Comparison of ENCODE assay signal across 21 cellular contexts in the genomic region with DNA sequence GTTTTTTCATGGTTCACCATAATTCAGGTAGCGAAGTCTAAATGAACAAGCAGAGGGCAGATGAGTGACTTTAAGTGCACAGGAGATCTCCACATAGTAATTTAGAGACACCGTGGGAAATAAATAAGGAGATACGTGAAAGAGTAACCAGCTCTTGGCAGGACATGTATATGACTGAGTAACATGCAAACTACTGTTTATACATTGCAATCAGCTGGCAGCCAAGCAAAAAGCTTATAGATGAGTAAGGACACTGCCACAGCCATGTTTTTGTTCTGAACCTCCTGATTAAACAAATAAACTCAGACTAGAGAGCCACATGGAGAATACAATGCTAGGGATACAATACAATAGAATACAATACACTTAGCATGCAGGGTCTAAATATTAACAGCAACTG.
"Had no signal": no experiment of that assay in that cellular context is flagged by ENCODE, and none has a peak within 500 bp of the region (broad histone marks: within the 10 kb centered on the region; RNA-seq: fewer than 3 reads in every experiment).

No MANE protein-coding gene starts in this region.

- H3K4me1 Mint-ChIP-seq: activated CD4-positive, alpha-beta T cell treated with anti-CD3 and anti-CD28 coated beads for 36 hours; memory B cell; naive thymus-derived CD4-positive, alpha-beta T cell; stimulated activated naive CD8-positive, alpha-beta T cell treated with anti-CD3 and anti-CD28 coated beads, Interleukin-15, amount 100 ng/mL, for 72 hours had no signal

- H3K27ac ChIP-seq: cardiac muscle cell, gastrocnemius medialis, left lung, neural progenitor cell, prostate gland, right atrium auricular region, suprapubic skin, transverse colon, vagina had no signal

- H3K36me3 ChIP-seq: cardiac muscle cell, gastrocnemius medialis, left lung, neural progenitor cell, prostate gland, right atrium auricular region, suprapubic skin, transverse colon, vagina had no signal

- H3K4me3 Mint-ChIP-seq: activated CD4-positive, alpha-beta T cell treated with anti-CD3 and anti-CD28 coated beads for 36 hours; activated naive CD8-positive, alpha-beta T cell; memory B cell; naive thymus-derived CD4-positive, alpha-beta T cell; neural progenitor cell; stimulated activated naive CD8-positive, alpha-beta T cell treated with anti-CD3 and anti-CD28 coated beads, Interleukin-15, amount 100 ng/mL, for 72 hours; WTC11 had no signal

- H3K9me3 Mint-ChIP-seq: memory B cell; neural progenitor cell; stimulated activated naive CD8-positive, alpha-beta T cell treated with anti-CD3 and anti-CD28 coated beads, Interleukin-15, amount 100 ng/mL, for 72 hours; WTC11 had no signal

- DNase-seq: activated CD4-positive, alpha-beta T cell treated with anti-CD3 and anti-CD28 coated beads for 36 hours; activated CD4-positive, alpha-beta T cell treated with anti-CD3 and anti-CD28 coated beads, Interleukin-2, amount 50 U/mL, for 48 hours; dermis blood vessel endothelial cell; effector memory CD4-positive, alpha-beta T cell; gastrocnemius medialis; head of caudate nucleus; left lung; naive thymus-derived CD4-positive, alpha-beta T cell; stimulated activated naive CD8-positive, alpha-beta T cell treated with anti-CD3 and anti-CD28 coated beads, Interleukin-15, amount 100 ng/mL, for 72 hours; transverse colon had no signal

- H2AFZ ChIP-seq: neural progenitor cell had no signal

- H3K36me3 Mint-ChIP-seq: neural progenitor cell, WTC11 had no signal

- ATAC-seq: activated CD4-positive, alpha-beta T cell treated with anti-CD3 and anti-CD28 coated beads for 36 hours; gastrocnemius medialis; left lung; naive thymus-derived CD4-positive, alpha-beta T cell; stimulated activated naive CD8-positive, alpha-beta T cell treated with anti-CD3 and anti-CD28 coated beads, Interleukin-15, amount 100 ng/mL, for 72 hours; WTC11 had no signal

- H3K4me2 ChIP-seq: neural progenitor cell had no signal

- H3K27me3 Mint-ChIP-seq: activated CD4-positive, alpha-beta T cell treated with anti-CD3 and anti-CD28 coated beads for 36 hours; activated naive CD8-positive, alpha-beta T cell; memory B cell; naive thymus-derived CD4-positive, alpha-beta T cell; stimulated activated naive CD8-positive, alpha-beta T cell treated with anti-CD3 and anti-CD28 coated beads, Interleukin-15, amount 100 ng/mL, for 72 hours had no signal

- FAIRE-seq: keratinocyte, TTC549 had no signal

- H3K4me1 ChIP-seq: gastrocnemius medialis, left lung, neural progenitor cell, prostate gland, right atrium auricular region, suprapubic skin, transverse colon, vagina had no signal

- H3K27me3 ChIP-seq: cardiac muscle cell, gastrocnemius medialis, left lung, neural progenitor cell, right atrium auricular region, suprapubic skin, transverse colon, vagina had no signal

- H3K27ac Mint-ChIP-seq: activated CD4-positive, alpha-beta T cell treated with anti-CD3 and anti-CD28 coated beads for 36 hours; activated naive CD8-positive, alpha-beta T cell; memory B cell; naive thymus-derived CD4-positive, alpha-beta T cell; neural progenitor cell; stimulated activated naive CD8-positive, alpha-beta T cell treated with anti-CD3 and anti-CD28 coated beads, Interleukin-15, amount 100 ng/mL, for 72 hours; WTC11 had no signal

- H3K4me3 ChIP-seq: cardiac muscle cell, gastrocnemius medialis, left lung, neural progenitor cell, prostate gland, right atrium auricular region, suprapubic skin, transverse colon, vagina had no signal
